ENCODE assay signal across 3 cellular contexts in the genomic region with DNA sequence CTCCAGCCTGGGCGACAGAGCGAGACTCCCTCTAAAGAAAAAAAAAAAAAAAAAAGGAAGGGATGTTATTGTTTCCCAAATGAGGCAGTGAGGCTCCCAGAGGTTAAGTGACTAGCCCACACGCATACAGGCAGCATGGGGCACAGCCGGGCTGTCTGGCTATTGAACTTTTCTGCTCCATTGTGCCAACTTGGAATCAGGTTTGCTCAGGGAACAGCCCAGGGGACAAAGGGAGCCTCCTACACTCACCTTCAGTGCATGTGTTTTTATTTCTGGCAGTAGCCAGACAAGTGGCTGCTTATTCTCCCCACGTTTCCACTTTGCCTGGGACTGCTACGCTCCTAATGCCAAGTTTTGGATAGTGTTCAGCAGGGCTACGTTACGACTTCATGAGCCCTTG.
TF ChIP-seq lines count a peak whose summit lies in the region.

No MANE protein-coding gene starts in this region.

TF ChIP-seq in liver, 16 proteins besides CTCF, POLR2A, EP300 and RAD21:
- TF ChIP-seq HNF4A (conservative IDR thresholded peaks at IDR 0.05) (peak; percentile 36 to 58), JUND (IDR thresholded peaks at IDR 0.05) (no peak), YY1 (IDR thresholded peaks at IDR 0.05) (no peak)

TF ChIP-seq in HepG2, 621 proteins besides CTCF, POLR2A, EP300 and RAD21:
- TF ChIP-seq ZFP36L1 (CRISPR knock-in tag; IDR thresholded peaks at IDR 0.05) (no peak), TARDBP (CRISPR knock-in tag; IDR thresholded peaks at IDR 0.05) (no peak), TMF1 (CRISPR knock-in tag; IDR thresholded peaks at IDR 0.05; ENCODE audit: low read depth) (no peak), NKX3-1 (CRISPR knock-in tag; IDR thresholded peaks at IDR 0.05) (no peak), SIN3B (IDR thresholded peaks at IDR 0.05; ENCODE audit: low read length) (no peak), SIX1 (CRISPR knock-in tag; IDR thresholded peaks at IDR 0.05; ENCODE audit: borderline replicate concordance) (no peak), RFXANK (CRISPR knock-in tag; IDR thresholded peaks at IDR 0.05) (no peak), MBD4 (IDR thresholded peaks at IDR 0.05; ENCODE audit: borderline replicate concordance, low read length) (no peak), PRDM10 (CRISPR knock-in tag; IDR thresholded peaks at IDR 0.05; ENCODE audit: low read depth) (no peak), ZFX (CRISPR knock-in tag; IDR thresholded peaks at IDR 0.05; ENCODE audit: low read depth) (no peak), KAT2B (IDR thresholded peaks at IDR 0.05; ENCODE audit: borderline replicate concordance, low read depth, low read length) (no peak), ZNF772 (CRISPR knock-in tag; IDR thresholded peaks at IDR 0.05) (no peak), FOXA1 (IDR thresholded peaks at IDR 0.05) (no peak), FOXA1 (CRISPR knock-in tag; IDR thresholded peaks at IDR 0.05) (no peak), ZNF160 (CRISPR knock-in tag; IDR thresholded peaks at IDR 0.05) (no peak)
- TF ChIP-seq, protein P1, sequence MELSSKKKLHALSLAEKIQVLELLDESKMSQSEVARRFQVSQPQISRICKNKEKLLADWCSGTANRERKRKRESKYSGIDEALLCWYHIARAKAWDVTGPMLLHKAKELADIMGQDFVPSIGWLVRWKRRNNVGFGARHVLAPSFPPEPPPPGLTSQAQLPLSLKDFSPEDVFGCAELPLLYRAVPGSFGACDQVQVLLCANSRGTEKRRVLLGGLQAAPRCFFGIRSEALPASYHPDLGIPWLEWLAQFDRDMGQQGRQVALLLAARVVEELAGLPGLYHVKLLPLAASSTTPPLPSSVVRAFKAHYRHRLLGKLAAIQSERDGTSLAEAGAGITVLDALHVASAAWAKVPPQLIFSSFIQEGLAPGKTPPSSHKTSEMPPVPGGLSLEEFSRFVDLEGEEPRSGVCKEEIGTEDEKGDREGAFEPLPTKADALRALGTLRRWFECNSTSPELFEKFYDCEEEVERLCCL (CRISPR knock-in tag; IDR thresholded peaks at IDR 0.05; ENCODE audit: borderline replicate concordance), result no peak
- TF ChIP-seq, protein P2, sequence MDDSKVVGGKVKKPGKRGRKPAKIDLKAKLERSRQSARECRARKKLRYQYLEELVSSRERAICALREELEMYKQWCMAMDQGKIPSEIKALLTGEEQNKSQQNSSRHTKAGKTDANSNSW (CRISPR knock-in tag; IDR thresholded peaks at IDR 0.05; ENCODE audit: borderline replicate concordance), result no peak

TF ChIP-seq in H1, 55 proteins besides CTCF, POLR2A, EP300 and RAD21:
- TF ChIP-seq SIN3A (conservative IDR thresholded peaks at IDR 0.05 in 1 of 2, IDR thresholded peaks at IDR 0.05 in 1 of 2; ENCODE audit: low read depth in 1 of 2, low read length in 2 of 2) (no peak), TBP (IDR thresholded peaks at IDR 0.05; ENCODE audit: low read depth, low read length) (peak; percentile 70; the same call in 1 of the 2 replicates)
